ENCODE assay signal across 19 cellular contexts in the genomic region with DNA sequence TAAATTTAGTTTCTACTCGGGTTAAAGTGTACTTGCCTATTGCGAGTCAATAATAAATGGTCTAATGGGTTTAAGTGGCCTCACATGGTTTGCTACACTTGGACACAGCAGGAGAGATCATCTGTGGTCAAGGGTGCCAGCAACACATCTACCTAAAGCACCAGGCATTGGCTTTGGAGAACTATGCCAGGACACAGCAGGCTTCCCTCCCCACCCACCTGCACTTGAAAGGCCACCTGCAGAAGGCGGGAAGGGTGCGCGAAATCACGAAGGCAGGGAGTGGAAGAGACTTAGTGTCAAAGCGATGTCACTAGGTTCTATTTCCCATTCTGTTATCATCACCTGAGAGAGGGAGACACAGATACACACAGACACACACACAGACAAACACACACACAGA. TPM values are rescaled to one million over a fixed set of nuclear protein-coding genes. Genes with fewer than 3 reads are reported as not detected.
DNase-seq lines count a peak whose midpoint lies in the region; FAIRE-seq and TF ChIP-seq lines count a peak whose summit lies in the region.
"Had no signal": no experiment of that assay in that cellular context is flagged by ENCODE, and none has a peak within 500 bp of the region (broad histone marks: within the 10 kb centered on the region; RNA-seq: fewer than 3 reads in every experiment).

No MANE protein-coding gene starts in this region.

- CTCF ChIA-PET in H1 (lab: Charles Lee; ENCODE audit: partially characterized antibody), result interaction anchor here (1.5 kb wide), 1 partner anchor 386 kb away, joined by 3 read pairs; no protein-coding TSS in a partner anchor

- TF ChIP-seq POLR2A in H1 (IDR thresholded peaks at IDR 0.05; ENCODE audit: control extremely low read depth in 1 of 2, low read depth in 2 of 2, low read length in 2 of 2), result no peak

- POLR2A ChIA-PET in H1 (lab: Charles Lee; ENCODE audit: partially characterized antibody), result no interaction called here

- FAIRE-seq in H1 (lab: Jason Lieb, UNC) (no peak), D721Med (lab: Jason Lieb, UNC) (no peak)

- H2AK5ac ChIP-seq in H1 (ENCODE audit: low read depth, low read length), result no peak overlapping the region

- H3K36me3 ChIP-seq in H1 (ENCODE audit: control insufficient read depth in 2 of 4, insufficient read depth in 4 of 4, low read length in 3 of 4) (no peaks in the 10 kb centered on the region), ascending aorta (no peaks in the 10 kb centered on the region)

- no peaks in the 10 kb centered on the region for H3K23me2 ChIP-seq in H1 (ENCODE audit: low read depth, low read length)

- DNase-seq in NCI-H1417 (lab: John Stamatoyannopoulos, UW) (peak; percentile 62 to 91 (median 82)), NCI-H2081 treated with DMSO at 0.1 percent for 48 hours (lab: John Stamatoyannopoulos, UW) (peak; percentile 43), NCI-H345 treated with DMSO at 0.1 percent for 48 hours (lab: John Stamatoyannopoulos, UW; ENCODE audit: unreplicated experiment) (peak; percentile 92), H1 (ENCODE audit: low read depth in 1 of 2, low spot score in 2 of 2) (no peak), D721Med (ENCODE audit: insufficient read length, low spot score) (no peak), ascending aorta (ENCODE audit: low spot score in 2 of 2) (no peak), head of caudate nucleus (no peak)
- DNase-seq: Caco-2; HCEC 1CT; MV-4-11; NCI-H1694 treated with DMSO at 0.1 percent for 48 hours; NK-92 treated with Interleukin-12 subunit alpha and Interleukin-12 subunit beta, amount 100 ng/mL, for 24 hours; SHP77; SK-N-SH; T-cell; T1000 had no signal

- no peaks in the 10 kb centered on the region for H3K79me2 ChIP-seq in H1 (ENCODE audit: control insufficient read depth in 1 of 2, insufficient read depth in 2 of 2, low read length in 2 of 2)

- H3K4me3 ChIP-seq in H1 (ENCODE audit: extremely low read depth in 1 of 4, insufficient read depth in 2 of 4, low read depth in 3 of 4, low read length in 4 of 4) (no peak overlapping the region), ascending aorta (no peak overlapping the region)

- no peak overlapping the region for H4K91ac ChIP-seq in H1 (replicated peaks; ENCODE audit: insufficient read length, low read length)

- H2BK15ac ChIP-seq in H1 (ENCODE audit: low read length), result no peak overlapping the region

- H3K27ac ChIP-seq in H1 (ENCODE audit: low read depth, low read length) (no peak overlapping the region), ascending aorta (no peak overlapping the region)

- no peaks in the 10 kb centered on the region for H4K20me1 ChIP-seq in H1 (replicated peaks in 1 of 2; ENCODE audit: control insufficient read depth in 1 of 2, insufficient read depth in 2 of 2, low read length in 2 of 2)

- H2BK20ac ChIP-seq in H1 (ENCODE audit: low read length), result no peak overlapping the region

- 0 out of 7 replicates have a peak overlapping the region, but pooled peaks of 1 of the 4 experiments have one; percentile 18 for H3K9ac ChIP-seq in H1 (replicated peaks in 1 of 4; ENCODE audit: extremely low read depth in 1 of 4, low read depth in 3 of 4, low read length in 3 of 4)
- H3K9ac ChIP-seq: SK-N-SH had no signal

- H3K4me1 ChIP-seq in H1 (replicated peaks in 1 of 4; ENCODE audit: control insufficient read depth in 3 of 4, insufficient read depth in 4 of 4, low read length in 3 of 4) (peaks cover 0 to 2% (median 0%) of the 10 kb centered on the region in 4 experiments; a peak in 1 of 7 replicates), ascending aorta (no peaks in the 10 kb centered on the region)
- H3K4me1 ChIP-seq: Caco-2 had no signal

- H2AFZ ChIP-seq in H1 (ENCODE audit: low read length), result no peak overlapping the region

- no peak overlapping the region for H3K56ac ChIP-seq in H1 (replicated peaks; ENCODE audit: insufficient read length, low read depth, low read length)

- no peak overlapping the region for H3K14ac ChIP-seq in H1 (ENCODE audit: insufficient read length)

- H3K4me2 ChIP-seq in H1 (ENCODE audit: insufficient read depth in 1 of 2, low read depth in 2 of 2, low read length in 2 of 2), result no peak overlapping the region
- H3K4me2 ChIP-seq: SK-N-SH had no signal

- no peaks in the 10 kb centered on the region for H3K79me1 ChIP-seq in H1 (ENCODE audit: low read depth, low read length)

- H4K8ac ChIP-seq in H1 (ENCODE audit: extremely low read depth, insufficient read depth, low read length), result no peak overlapping the region

- intact Hi-C loops in ascending aorta (cut with DNase I), result no loop called here
- intact Hi-C loops in head of caudate nucleus (cut with DNase I), result no loop called here

- H2BK12ac ChIP-seq in H1 (ENCODE audit: low read depth, low read length), result no peak overlapping the region

- no peak overlapping the region for H4K5ac ChIP-seq in H1 (ENCODE audit: insufficient read length, low read depth, low read length)

- H3K9me3 ChIP-seq in H1 (ENCODE audit: insufficient read depth in 2 of 2, low read depth in 1 of 2, low read length in 1 of 2) (no peaks in the 10 kb centered on the region), ascending aorta (no peaks in the 10 kb centered on the region)
- H3K9me3 ChIP-seq: Caco-2, SK-N-SH had no signal

- no peaks in the 10 kb centered on the region; a peak in 1 of 7 replicates for H3K27me3 ChIP-seq in H1 (replicated peaks in 1 of 4; ENCODE audit: control insufficient read depth in 3 of 4, extremely low read depth in 1 of 4, insufficient read depth in 3 of 4, low read length in 3 of 4)
- no peaks in the 10 kb centered on the region for H3K27me3 ChIP-seq in ascending aorta

- no peak for TF ChIP-seq RAD21 in H1 (IDR thresholded peaks at IDR 0.05 in 1 of 2, conservative IDR thresholded peaks at IDR 0.05 in 1 of 2; ENCODE audit: low read depth in 2 of 2, low read length in 2 of 2)

- H3K23ac ChIP-seq in H1 (ENCODE audit: insufficient read length), result no peak overlapping the region

- TF ChIP-seq CTCF in H1 (IDR thresholded peaks at IDR 0.05; ENCODE audit: control extremely low read depth in 1 of 3, insufficient read depth in 1 of 3, low read depth in 1 of 3, low read length in 3 of 3), result no peak
- TF ChIP-seq CTCF in D721Med (IDR thresholded peaks at IDR 0.05; ENCODE audit: insufficient read depth, missing control alignments), result no peak
- no peak for TF ChIP-seq CTCF in ascending aorta (IDR thresholded peaks at IDR 0.05)

- H3K4ac ChIP-seq in H1 (replicated peaks; ENCODE audit: insufficient read length, low read depth, low read length), result no peak overlapping the region

- H2BK120ac ChIP-seq in H1 (replicated peaks; ENCODE audit: low read depth, low read length), result no peak overlapping the region

- H3K18ac ChIP-seq in H1 (ENCODE audit: extremely low read depth, low read length), result no peak overlapping the region

- TF ChIP-seq EP300 in H1 (IDR thresholded peaks at IDR 0.05; ENCODE audit: borderline replicate concordance in 1 of 2, low read depth in 2 of 2, low read length in 2 of 2), result no peak

- WGBS in H1 (ENCODE audit: extremely low coverage in 1 of 2, insufficient coverage in 1 of 2, insufficient read length in 1 of 2, insufficient replicate concordance in 2 of 2, low coverage in 1 of 2, low lambda C conversion rate in 2 of 2, missing lambda C conversion rate in 1 of 2), 2 experiments, result 88% methylated on average over 7 of the region's 7 CpGs; no CpG with 5 or more reads in 1 of the 2 experiments

- no peak overlapping the region for H2BK5ac ChIP-seq in H1 (ENCODE audit: low read depth, low read length)

TF ChIP-seq in H1, 55 proteins besides CTCF, POLR2A, EP300 and RAD21:
- TF ChIP-seq EGR1 (IDR thresholded peaks at IDR 0.05; ENCODE audit: borderline replicate concordance, low read depth, low read length) (no peak), HDAC2 (IDR thresholded peaks at IDR 0.05; ENCODE audit: borderline replicate concordance in 1 of 2, low read depth in 2 of 2, low read length in 2 of 2) (no peak), NANOG (IDR thresholded peaks at IDR 0.05; ENCODE audit: insufficient read depth, low read depth, low read length, poor library complexity, severe bottlenecking) (no peak), HDAC6 (IDR thresholded peaks at IDR 0.05; ENCODE audit: low read depth, low read length) (no peak), TCF12 (IDR thresholded peaks at IDR 0.05; ENCODE audit: low read depth, low read length) (no peak), SP1 (IDR thresholded peaks at IDR 0.05; ENCODE audit: low read depth, low read length) (no peak), TBP (IDR thresholded peaks at IDR 0.05; ENCODE audit: low read depth, low read length) (no peak), RBBP5 (IDR thresholded peaks at IDR 0.05; ENCODE audit: borderline replicate concordance, low read depth, low read length) (no peak)
- TF ChIP-seq, protein P1, sequence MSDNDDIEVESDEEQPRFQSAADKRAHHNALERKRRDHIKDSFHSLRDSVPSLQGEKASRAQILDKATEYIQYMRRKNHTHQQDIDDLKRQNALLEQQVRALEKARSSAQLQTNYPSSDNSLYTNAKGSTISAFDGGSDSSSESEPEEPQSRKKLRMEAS (IDR thresholded peaks at IDR 0.05), result peak; percentile 46
- TF ChIP-seq, protein P2, sequence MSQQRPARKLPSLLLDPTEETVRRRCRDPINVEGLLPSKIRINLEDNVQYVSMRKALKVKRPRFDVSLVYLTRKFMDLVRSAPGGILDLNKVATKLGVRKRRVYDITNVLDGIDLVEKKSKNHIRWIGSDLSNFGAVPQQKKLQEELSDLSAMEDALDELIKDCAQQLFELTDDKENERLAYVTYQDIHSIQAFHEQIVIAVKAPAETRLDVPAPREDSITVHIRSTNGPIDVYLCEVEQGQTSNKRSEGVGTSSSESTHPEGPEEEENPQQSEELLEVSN (IDR thresholded peaks at IDR 0.05), result peak; percentile 81

RNA-seq across cellular contexts. Expression of a gene that starts 44.5 kb away (rescaled TPM):
- not detected in 2 replicates for total RNA-seq in H1 (2021; fragmentation: NEBNext Ultra II Directional; extraction: Animal tissue kit (Norgen Biotek cat#: 25700))
- polyA plus RNA-seq in H1 (2011; rRNA removed), result 0.03 and 0.08 TPM in 2 replicates
- polyA plus RNA-seq in H1 (2011; cell fraction: cytosol; rRNA removed), result 0.05 TPM
- polyA plus RNA-seq in H1 (2011; cell fraction: nucleus; rRNA removed), result 0.23 TPM
- polyA plus RNA-seq in H1 (2012, experiment 1 of 2), result 0.11 to 0.12 TPM in 2 of 4 replicates, not detected in the others
- not detected for polyA plus RNA-seq in H1 (2012, experiment 2 of 2)
- 0.12 TPM for polyA plus RNA-seq in H1 (2013, experiment 1 of 2)
- 0.09 TPM for polyA plus RNA-seq in H1 (2013, experiment 2 of 2)
- polyA minus RNA-seq in H1 (2011; rRNA and poly(A)+ RNA removed), result not detected in 2 replicates
- polyA minus RNA-seq in H1 (2011; cell fraction: cytosol; rRNA and poly(A)+ RNA removed), result not detected
- polyA minus RNA-seq in H1 (2011; cell fraction: nucleus; rRNA and poly(A)+ RNA removed), result 0.70 TPM
- not detected for total RNA-seq in ascending aorta
- total RNA-seq: Caco-2, G401, NCI-H460, OCI-LY7 had no signal

Comparison
In these comparisons a context has a peak if more than half of its experiments do, and no peak if none do; other contexts are left out.
1. DNase-seq: peak in NCI-H1417 (3 of 3), NCI-H2081 treated with DMSO at 0.1 percent for 48 hours (single experiment) and NCI-H345 treated with DMSO at 0.1 percent for 48 hours (single experiment); none in H1 (0 of 2), D721Med (single experiment), ascending aorta (0 of 2) and head of caudate nucleus (0 of 42).